Comparison of ENCODE assay signal across 1 cellular context in the genomic region with DNA sequence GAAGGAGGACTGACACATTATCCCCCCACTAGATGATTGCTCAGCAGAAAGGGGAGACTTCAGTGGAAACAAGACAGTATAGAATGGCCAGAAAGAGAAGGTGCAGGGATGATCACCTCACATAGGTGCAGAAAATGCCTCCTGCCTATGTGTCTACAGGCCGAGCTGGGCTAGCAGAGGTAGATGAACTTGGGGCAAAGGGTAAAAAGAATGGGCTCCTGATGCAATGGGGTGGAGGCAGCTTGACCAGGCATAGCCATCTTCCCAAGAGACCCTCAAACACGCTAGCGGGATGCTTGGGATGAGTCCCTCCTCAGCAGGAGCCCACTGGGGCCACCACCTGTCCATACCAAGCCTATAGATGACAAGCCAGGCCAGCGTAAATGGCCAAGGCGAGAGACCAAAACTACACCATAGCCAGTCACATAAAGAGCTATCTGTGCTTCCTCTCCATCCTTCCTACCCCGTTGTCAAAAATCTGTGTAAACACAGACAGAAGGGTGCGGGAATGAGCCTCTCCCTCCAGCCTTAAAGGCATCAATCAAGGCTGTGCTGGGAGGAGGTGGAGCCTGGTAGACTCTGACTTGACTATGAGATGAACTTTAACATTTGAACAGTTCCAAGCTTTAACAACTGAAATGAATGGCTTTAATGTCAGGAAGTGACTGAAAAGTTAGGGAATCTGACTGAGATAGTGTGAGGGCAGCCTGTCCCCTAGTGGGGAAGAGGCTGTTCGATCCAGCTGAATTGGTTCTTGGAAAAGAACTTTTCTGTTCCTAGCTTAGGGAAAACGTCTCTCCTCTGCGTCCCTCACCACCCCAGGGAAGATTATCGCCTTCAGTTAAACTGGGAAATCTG.
TF ChIP-seq lines count a peak whose summit lies in the region.

No MANE protein-coding gene starts in this region.

TF ChIP-seq in liver, 16 proteins besides CTCF, POLR2A, EP300 and RAD21:
- TF ChIP-seq EGR1 (IDR thresholded peaks at IDR 0.05; ENCODE audit: low read depth in 2 of 2) (no peak), TAF1 (conservative IDR thresholded peaks at IDR 0.05) (no peak), HNF4A (conservative IDR thresholded peaks at IDR 0.05) (peak; percentile 56 to 57), YY1 (IDR thresholded peaks at IDR 0.05) (peak; percentile 63), GABPA (IDR thresholded peaks at IDR 0.05 in 1 of 2, conservative IDR thresholded peaks at IDR 0.05 in 1 of 2) (no peak), SP1 (IDR thresholded peaks at IDR 0.05) (peak; percentile 53), RXRA (IDR thresholded peaks at IDR 0.05) (peak in 1 of 2 donors; percentile 53), FOXA2 (IDR thresholded peaks at IDR 0.05) (no peak), ATF3 (IDR thresholded peaks at IDR 0.05) (no peak), JUND (IDR thresholded peaks at IDR 0.05) (no peak), HNF4G (IDR thresholded peaks at IDR 0.05) (peak; percentile 7)
- TF ChIP-seq, protein P1, sequence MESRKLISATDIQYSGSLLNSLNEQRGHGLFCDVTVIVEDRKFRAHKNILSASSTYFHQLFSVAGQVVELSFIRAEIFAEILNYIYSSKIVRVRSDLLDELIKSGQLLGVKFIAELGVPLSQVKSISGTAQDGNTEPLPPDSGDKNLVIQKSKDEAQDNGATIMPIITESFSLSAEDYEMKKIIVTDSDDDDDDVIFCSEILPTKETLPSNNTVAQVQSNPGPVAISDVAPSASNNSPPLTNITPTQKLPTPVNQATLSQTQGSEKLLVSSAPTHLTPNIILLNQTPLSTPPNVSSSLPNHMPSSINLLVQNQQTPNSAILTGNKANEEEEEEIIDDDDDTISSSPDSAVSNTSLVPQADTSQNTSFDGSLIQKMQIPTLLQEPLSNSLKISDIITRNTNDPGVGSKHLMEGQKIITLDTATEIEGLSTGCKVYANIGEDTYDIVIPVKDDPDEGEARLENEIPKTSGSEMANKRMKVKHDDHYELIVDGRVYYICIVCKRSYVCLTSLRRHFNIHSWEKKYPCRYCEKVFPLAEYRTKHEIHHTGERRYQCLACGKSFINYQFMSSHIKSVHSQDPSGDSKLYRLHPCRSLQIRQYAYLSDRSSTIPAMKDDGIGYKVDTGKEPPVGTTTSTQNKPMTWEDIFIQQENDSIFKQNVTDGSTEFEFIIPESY (IDR thresholded peaks at IDR 0.05) = no peak
- TF ChIP-seq, protein P2, sequence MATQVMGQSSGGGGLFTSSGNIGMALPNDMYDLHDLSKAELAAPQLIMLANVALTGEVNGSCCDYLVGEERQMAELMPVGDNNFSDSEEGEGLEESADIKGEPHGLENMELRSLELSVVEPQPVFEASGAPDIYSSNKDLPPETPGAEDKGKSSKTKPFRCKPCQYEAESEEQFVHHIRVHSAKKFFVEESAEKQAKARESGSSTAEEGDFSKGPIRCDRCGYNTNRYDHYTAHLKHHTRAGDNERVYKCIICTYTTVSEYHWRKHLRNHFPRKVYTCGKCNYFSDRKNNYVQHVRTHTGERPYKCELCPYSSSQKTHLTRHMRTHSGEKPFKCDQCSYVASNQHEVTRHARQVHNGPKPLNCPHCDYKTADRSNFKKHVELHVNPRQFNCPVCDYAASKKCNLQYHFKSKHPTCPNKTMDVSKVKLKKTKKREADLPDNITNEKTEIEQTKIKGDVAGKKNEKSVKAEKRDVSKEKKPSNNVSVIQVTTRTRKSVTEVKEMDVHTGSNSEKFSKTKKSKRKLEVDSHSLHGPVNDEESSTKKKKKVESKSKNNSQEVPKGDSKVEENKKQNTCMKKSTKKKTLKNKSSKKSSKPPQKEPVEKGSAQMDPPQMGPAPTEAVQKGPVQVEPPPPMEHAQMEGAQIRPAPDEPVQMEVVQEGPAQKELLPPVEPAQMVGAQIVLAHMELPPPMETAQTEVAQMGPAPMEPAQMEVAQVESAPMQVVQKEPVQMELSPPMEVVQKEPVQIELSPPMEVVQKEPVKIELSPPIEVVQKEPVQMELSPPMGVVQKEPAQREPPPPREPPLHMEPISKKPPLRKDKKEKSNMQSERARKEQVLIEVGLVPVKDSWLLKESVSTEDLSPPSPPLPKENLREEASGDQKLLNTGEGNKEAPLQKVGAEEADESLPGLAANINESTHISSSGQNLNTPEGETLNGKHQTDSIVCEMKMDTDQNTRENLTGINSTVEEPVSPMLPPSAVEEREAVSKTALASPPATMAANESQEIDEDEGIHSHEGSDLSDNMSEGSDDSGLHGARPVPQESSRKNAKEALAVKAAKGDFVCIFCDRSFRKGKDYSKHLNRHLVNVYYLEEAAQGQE (IDR thresholded peaks at IDR 0.05) = no peak
